9 cellular contexts compared by ENCODE assay signal in the genomic region with DNA sequence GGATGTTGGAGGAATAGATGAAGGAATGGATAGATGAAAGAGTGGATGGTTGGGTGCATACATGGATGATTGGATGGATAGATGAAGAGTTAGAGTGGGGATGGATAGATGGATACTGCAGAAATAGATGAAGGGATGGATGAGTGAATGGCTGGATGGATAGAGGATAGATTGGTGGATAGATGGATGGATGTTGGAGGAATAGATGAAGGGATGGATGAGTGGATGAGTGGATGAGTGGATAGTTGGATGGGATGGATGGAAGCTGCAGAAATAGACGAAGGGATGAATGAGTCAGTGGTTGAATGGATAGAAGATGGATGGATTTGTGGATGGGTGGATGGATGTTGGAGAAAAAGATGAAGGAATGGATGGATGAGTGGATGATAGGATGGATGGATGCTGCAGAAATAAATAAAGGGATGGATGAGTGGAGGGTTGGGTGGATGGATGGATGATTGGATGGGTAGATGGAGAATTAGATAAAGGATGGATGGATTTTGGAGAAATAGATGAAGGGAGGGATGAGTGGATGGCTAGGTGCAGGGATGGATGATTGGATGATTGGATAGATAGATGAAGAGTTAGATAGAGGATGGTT. TPM values are rescaled to one million over a fixed set of nuclear protein-coding genes. Genes with fewer than 3 reads are reported as not detected.
"Had no signal": no experiment of that assay in that cellular context is flagged by ENCODE, and none has a peak within 500 bp of the region (broad histone marks: within the 10 kb centered on the region; RNA-seq: fewer than 3 reads in every experiment).

No MANE protein-coding gene starts in this region.

- H3K36me3 ChIP-seq: HAP-1 had no signal

- H3K4me1 ChIP-seq: HAP-1 had no signal

- H3K4me2 ChIP-seq: GM23338 had no signal

- H3K4me3 ChIP-seq: GM23338, HAP-1 had no signal

- ATAC-seq: GM23338, HCT116 had no signal

- H2AFZ ChIP-seq: GM23338 had no signal

- DNase-seq: H7, HFFc6, KG1 had no signal

- FAIRE-seq: HTR-8/SVneo had no signal

- H3K9me3 ChIP-seq: HAP-1 had no signal

RNA-seq across cellular contexts. Expression of a gene that starts 4.7 kb away (rescaled TPM):
- total RNA-seq: HFFc6, HT-29 had no signal
- polyA plus RNA-seq: IgD-negative memory B cell had no signal

RNA-seq across cellular contexts. Expression of a gene that starts 4.8 kb away (rescaled TPM):
- total RNA-seq: HT-29 had no signal
